ENCODE assay signal across 8 cellular contexts in the genomic region with DNA sequence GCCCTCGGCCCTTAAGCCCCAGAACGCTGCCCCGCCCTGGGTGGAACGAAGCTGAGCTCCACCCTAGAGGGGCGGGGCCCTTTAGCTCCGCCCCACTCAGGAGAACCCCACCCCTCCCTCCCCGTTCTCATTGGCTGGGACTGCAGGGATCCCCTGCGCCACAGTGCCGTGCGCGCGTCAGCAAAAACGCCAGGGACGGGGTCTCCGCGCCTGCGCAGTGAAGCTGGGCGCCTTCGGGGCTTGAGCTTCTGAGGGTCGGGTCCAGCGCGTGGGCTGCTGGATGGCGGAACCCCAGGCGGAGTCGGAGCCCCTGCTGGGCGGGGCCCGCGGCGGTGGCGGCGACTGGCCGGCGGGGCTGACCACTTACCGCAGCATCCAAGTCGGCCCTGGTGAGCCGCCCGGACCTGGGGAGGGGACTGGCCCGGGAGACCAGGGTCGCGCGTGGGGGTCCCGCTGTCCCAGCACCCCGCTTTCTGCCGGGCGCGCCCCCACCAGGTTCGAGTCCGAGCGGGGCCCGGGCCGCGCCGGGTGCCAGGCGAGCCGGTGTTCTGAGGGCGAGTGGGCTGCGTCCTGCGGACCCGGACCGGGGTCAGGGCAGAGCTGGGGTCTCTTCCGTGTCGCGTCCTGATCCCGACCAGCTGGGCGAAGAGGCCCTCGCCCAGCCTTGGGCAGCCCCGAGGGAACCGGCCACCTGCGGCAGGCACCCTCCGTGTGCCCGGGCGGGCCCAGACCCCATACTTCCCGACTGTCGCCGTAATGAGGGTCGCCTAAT. TPM values are rescaled to one million over a fixed set of nuclear protein-coding genes. Genes with fewer than 3 reads are reported as not detected.
A peak's percentile ranks its signal among the peaks of the same experiment; 100 is the strongest.
DNase-seq lines count a peak whose midpoint lies in the region; ATAC-seq, FAIRE-seq and TF ChIP-seq lines count a peak whose summit lies in the region.

Gene TPCN2, plus strand, starts transcription at position 215 of the 772 bp plus-strand sequence. Its CDS starts 66 bp downstream, at position 281.

- peak within 1 kb of the TSS; percentile 62 for H3K27ac ChIP-seq in adipose tissue (ENCODE audit: low read depth, low read length)
- H3K27ac ChIP-seq in heart right ventricle = peak within 1 kb of the TSS; percentile 66 to 99 (median 93)

- H3K9me3 ChIP-seq in heart right ventricle = no peaks in the 10 kb centered on the region

- H3K36me3 Mint-ChIP-seq in T-cell (no peaks in the 10 kb centered on the region), type B pancreatic cell (no peaks in the 10 kb centered on the region)

- POLR2A ChIA-PET in T-cell (lab: Charles Lee) = no interaction called here

- peak; percentile 97 for FAIRE-seq in GM12892 (lab: Jason Lieb, UNC)

- peaks cover 4 to 60% (median 48%) of the 10 kb centered on the region in 9 donors for H3K4me1 ChIP-seq in heart right ventricle

- H3K9me3 Mint-ChIP-seq in T-cell (no peaks in the 10 kb centered on the region), type B pancreatic cell (no peaks in the 10 kb centered on the region)

- H3K4me3 ChIP-seq in heart right ventricle = peak within 1 kb of the TSS; percentile 88 to 99 (median 94)

- intact Hi-C loops in heart right ventricle (cut with DNase I) = loop anchor here in 6 of 10 donors (10.0 kb wide), 1 partner anchor 124 kb away; no protein-coding TSS in a partner anchor
- intact Hi-C loops in posterior cingulate gyrus (cut with DNase I) = no loop called here

- H3K4me1 Mint-ChIP-seq in T-cell (peaks cover 23 to 37% (median 25%) of the 10 kb centered on the region in 3 donors), type B pancreatic cell (ENCODE audit: unreplicated experiment) (peaks cover 24% of the 10 kb centered on the region)

- H3K27me3 Mint-ChIP-seq in T-cell = peaks cover 0 to 3% of the 10 kb centered on the region in 2 donors
- peaks cover 6% of the 10 kb centered on the region for H3K27me3 Mint-ChIP-seq in type B pancreatic cell

- DNase-seq in GM12892 (ENCODE audit: insufficient read length) (peak; percentile 97), NCI-H146 (lab: John Stamatoyannopoulos, UW) (peak; percentile 97), T-cell (peak; percentile 79 to 93 (median 89)), heart right ventricle (peak; percentile 92 to 95), posterior cingulate gyrus (peak; percentile 85 to 99 (median 93)), type B pancreatic cell (ENCODE audit: extremely low spot score, unreplicated experiment) (peak; percentile 96)

- H3K27ac Mint-ChIP-seq in T-cell = peak within 1 kb of the TSS; percentile 69 to 84
- H3K27ac Mint-ChIP-seq in type B pancreatic cell = peak within 1 kb of the TSS; percentile 78

- no peaks in the 10 kb centered on the region for H3K27me3 ChIP-seq in heart right ventricle

- peak; percentile 60; the same call in 1 of the 2 replicates for TF ChIP-seq POLR2A in GM12892 (IDR thresholded peaks at IDR 0.05; ENCODE audit: low read depth, low read length)

- H3K36me3 ChIP-seq in heart right ventricle = peaks cover 0 to 3% (median 0%) of the 10 kb centered on the region in 9 donors

- CTCF ChIA-PET in T-cell (lab: Charles Lee) = no interaction called here

- WGBS in adipose tissue, 3 donors = 0 to 1% (median 1%) methylated on average over 68 to 76 of the region's 76 CpGs
- WGBS in heart right ventricle, 2 donors = 0% methylated on average over 67 to 76 of the region's 76 CpGs

- ATAC-seq in HG02840 (IDR thresholded peaks at IDR 0.05; ENCODE audit: low FRiP score, unreplicated experiment) (peak; percentile 87), T-cell (replicated peaks in 1 of 4) (peak; percentile 97 to 99 (median 98)), heart right ventricle (peak; percentile 87 to 96 (median 94))

- peak within 1 kb of the TSS; percentile 71 to 81 (median 76) for H3K4me3 Mint-ChIP-seq in T-cell
- peak within 1 kb of the TSS; percentile 82 for H3K4me3 Mint-ChIP-seq in type B pancreatic cell

- TF ChIP-seq CTCF in heart right ventricle (IDR thresholded peaks at IDR 0.05) = no peak
- peak; percentile 17 for TF ChIP-seq CTCF in type B pancreatic cell (conservative IDR thresholded peaks at IDR 0.05)

RNA-seq across cellular contexts. Expression of gene TPCN2, which starts in this region (rescaled TPM):
- 14.3 TPM for polyA plus RNA-seq in GM12892 (2012; ENCODE audit: missing spikeins)
- total RNA-seq in T-cell = 10 to 100 TPM; 14.9 to 34.3 (median 19.4) TPM
- 10 to 100 TPM in 1 of 3 donors, 1 to 10 TPM in 2; 5.7 to 16.4 (median 8.8) TPM for polyA plus RNA-seq in adipose tissue
- 10 to 100 TPM in 2 of 10 donors, 1 to 10 TPM in 8; 4.8 to 13.0 (median 7.8) TPM for total RNA-seq in heart right ventricle
- polyA plus RNA-seq in heart right ventricle = 10 to 100 TPM in 1 of 2 donors, 1 to 10 TPM in 1; 3.4 to 19.2 TPM
- total RNA-seq in type B pancreatic cell (ENCODE audit: low replicate concordance) = 19.5 and 20.7 TPM in 2 replicates

Comparison
In these comparisons a context has a peak if more than half of its experiments do, and no peak if none do; other contexts are left out.
1. Peak in every context shown above with its lines: DNase-seq, ATAC-seq, H3K4me3 ChIP-seq and H3K27ac ChIP-seq.